ENCODE assay signal across 16 cellular contexts in genomic region chr18:44699571-44700261, GRCh38. TPM values are rescaled to one million over a fixed set of nuclear protein-coding genes. Genes with fewer than 3 reads are reported as not detected.
A peak's percentile ranks its signal among the peaks of the same experiment; 100 is the strongest.
DNase-seq lines count a peak whose midpoint lies in the region; ATAC-seq, FAIRE-seq and TF ChIP-seq lines count a peak whose summit lies in the region.
"Had no signal": no experiment of that assay in that cellular context is flagged by ENCODE, and none has a peak within 500 bp of the region (broad histone marks: within the 10 kb centered on the region; RNA-seq: fewer than 3 reads in every experiment).

No MANE protein-coding gene starts in this region.

- no peak for ATAC-seq in natural killer cell
- ATAC-seq in thoracic aorta (ENCODE audit: insufficient number of reproducible peaks, low FRiP score, low read depth), result no peak
- ATAC-seq in HG02759 (IDR thresholded peaks at IDR 0.05; ENCODE audit: unreplicated experiment), result no peak
- ATAC-seq: naive thymus-derived CD8-positive, alpha-beta T cell had no signal

- peaks cover 0 to 4% (median 0%) of the 10 kb centered on the region in 4 donors for H3K4me1 ChIP-seq in Peyer's patch
- peaks cover 41 to 50% of the 10 kb centered on the region in 2 donors for H3K4me1 ChIP-seq in thoracic aorta (ENCODE audit: control insufficient read depth in 1 of 2, low read depth in 2 of 2)

- no peaks in the 10 kb centered on the region for H3K27me3 Mint-ChIP-seq in natural killer cell (ENCODE audit: low read depth in 2 of 2)

- H3K9me3 Mint-ChIP-seq in natural killer cell, result no peaks in the 10 kb centered on the region
- H3K9me3 Mint-ChIP-seq: naive thymus-derived CD8-positive, alpha-beta T cell had no signal

- peak overlapping the region; percentile 86 to 90 for H3K27ac Mint-ChIP-seq in natural killer cell

- H3K36me3 ChIP-seq in Peyer's patch (no peaks in the 10 kb centered on the region), thoracic aorta (no peaks in the 10 kb centered on the region)
- H3K36me3 ChIP-seq: tibial nerve had no signal

- no peak for DNase-seq in Peyer's patch
- no peak for DNase-seq in epithelial cell of proximal tubule (ENCODE audit: low read depth)
- no peak for DNase-seq in natural killer cell
- no peak for DNase-seq in thoracic aorta (ENCODE audit: low spot score)
- no peak for DNase-seq in COR-L47 (lab: John Stamatoyannopoulos, UW)
- no peak for DNase-seq in D721Med (ENCODE audit: insufficient read length, low spot score)
- DNase-seq: activated CD8-positive, alpha-beta memory T cell treated with anti-CD3 and anti-CD28 coated beads for 24 hours; DMS79; effector memory CD4-positive, alpha-beta T cell; kidney glomerular epithelial cell; MV-4-11 had no signal

- H3K4me1 Mint-ChIP-seq in natural killer cell, result peaks cover 37 to 42% of the 10 kb centered on the region in 2 donors

- H3K27me3 ChIP-seq in Peyer's patch (no peaks in the 10 kb centered on the region), thoracic aorta (replicated peaks; ENCODE audit: insufficient read depth) (no peaks in the 10 kb centered on the region)
- H3K27me3 ChIP-seq: body of pancreas, tibial nerve had no signal

- no peaks in the 10 kb centered on the region for H3K36me3 Mint-ChIP-seq in natural killer cell
- H3K36me3 Mint-ChIP-seq: naive thymus-derived CD8-positive, alpha-beta T cell had no signal

- no peaks in the 10 kb centered on the region for H3K9me3 ChIP-seq in Peyer's patch
- H3K9me3 ChIP-seq in thoracic aorta, result no peaks in the 10 kb centered on the region
- H3K9me3 ChIP-seq: body of pancreas, tibial nerve had no signal

- no peak for TF ChIP-seq POLR2A in Peyer's patch (IDR thresholded peaks at IDR 0.05)

- H3K4me3 ChIP-seq in Peyer's patch, result no peak overlapping the region
- H3K4me3 ChIP-seq in epithelial cell of proximal tubule (ENCODE audit: low read depth, low read length), result peak overlapping the region; percentile 5
- H3K4me3 ChIP-seq in thoracic aorta, result peak overlapping the region; percentile 18
- H3K4me3 ChIP-seq: body of pancreas, tibial nerve had no signal

- no peak overlapping the region for H3K4me3 Mint-ChIP-seq in natural killer cell
- H3K4me3 Mint-ChIP-seq: naive thymus-derived CD8-positive, alpha-beta T cell had no signal

- TF ChIP-seq CTCF in Peyer's patch (IDR thresholded peaks at IDR 0.05) (no peak), epithelial cell of proximal tubule (conservative IDR thresholded peaks at IDR 0.05; ENCODE audit: low read depth, low read length) (no peak), natural killer cell (IDR thresholded peaks at IDR 0.05) (no peak), thoracic aorta (IDR thresholded peaks at IDR 0.05) (no peak), D721Med (IDR thresholded peaks at IDR 0.05; ENCODE audit: insufficient read depth, missing control alignments) (no peak)

- FAIRE-seq in D721Med (lab: Jason Lieb, UNC), result no peak
- FAIRE-seq: small intestine had no signal

- intact Hi-C loops in natural killer cell (cut with micrococcal nuclease), result loop anchor here (1.0 to 2.0 kb wide), 2 partner anchors 19 to 30 kb away; partner anchors contain the start of gene SETBP1

- H3K27ac ChIP-seq in Peyer's patch, result peak overlapping the region in 3 of 4 donors; percentile 5 to 66 (median 25)
- peak overlapping the region in 1 of 2 donors; percentile 50 for H3K27ac ChIP-seq in thoracic aorta

RNA-seq across cellular contexts. Expression of gene SETBP1, which starts 19.0 kb away (rescaled TPM):
- total RNA-seq in Peyer's patch (10 to 100 TPM in 3 of 4 donors, 1 to 10 TPM in 1; 3.3 to 86.6 (median 16.3) TPM), epithelial cell of proximal tubule (0.65 and 2.4 TPM in 2 replicates), natural killer cell (10 to 100 TPM; 36.0 to 46.6 (median 41.2) TPM), thoracic aorta (10 to 100 TPM; 39.3 to 50.2 TPM)

Comparison
In these comparisons a context has a peak if more than half of its experiments do, and no peak if none do; other contexts are left out.
1. H3K4me3 ChIP-seq: peak in epithelial cell of proximal tubule (single experiment) and thoracic aorta (single experiment); none in Peyer's patch (0 of 4).